Comparison of ENCODE assay signal across 20 cellular contexts in genomic region chr15:55827204-55827603, GRCh38.
DNase-seq lines count a peak whose midpoint lies in the region; ATAC-seq and TF ChIP-seq lines count a peak whose summit lies in the region.
"Had no signal": no experiment of that assay in that cellular context is flagged by ENCODE, and none has a peak within 500 bp of the region (broad histone marks: within the 10 kb centered on the region; RNA-seq: fewer than 3 reads in every experiment).

No MANE protein-coding gene starts in this region.

- no peak overlapping the region for H2AFZ ChIP-seq in Loucy (ENCODE audit: low read length)

- DNase-seq in ELR (ENCODE audit: low read depth): peak; percentile 67
- no peak for DNase-seq in endodermal cell
- DNase-seq in stimulated activated effector memory CD8-positive, alpha-beta T cell treated with anti-CD3 and anti-CD28 coated beads, Interleukin-12 subunit alpha, Interleukin-12 subunit beta, amount 100 ng/mL, for 72 hours (ENCODE audit: low spot score in 2 of 2): no peak
- DNase-seq: activated CD4-positive, alpha-beta T cell treated with anti-CD3 and anti-CD28 coated beads, Interleukin-2, amount 10 ng/mL, durations not matched to agents 7 days and 5 days; activated CD8-positive, alpha-beta memory T cell treated with anti-CD3 and anti-CD28 coated beads, Interleukin-2, amount 50 U/mL, for 48 hours; activated effector memory CD4-positive, alpha-beta T cell treated with anti-CD3 and anti-CD28 coated beads, Interleukin-2, amount 50 U/mL, for 16 hours; adrenal gland; AML-193; gastrocnemius medialis; NCI-H1694 treated with DMSO at 0.1 percent for 48 hours; stimulated activated CD4-positive, alpha-beta T cell treated with anti-CD3 and anti-CD28 coated beads, Interleukin-1b, Interleukin-23, amount 100 ng/mL, for 48 hours; stimulated activated naive CD4-positive, alpha-beta T cell; T-helper 17 cell had no signal

- no peaks in the 10 kb centered on the region for H3K9me2 ChIP-seq in Loucy (replicated peaks; ENCODE audit: low read depth, low read length)

- H3K27me3 ChIP-seq in Loucy (ENCODE audit: insufficient read depth, low read length, poor library complexity, severe bottlenecking): no peaks in the 10 kb centered on the region
- peaks cover 99% of the 10 kb centered on the region for H3K27me3 ChIP-seq in endodermal cell (ENCODE audit: control insufficient read depth, insufficient read depth, low read length, poor library complexity, severe bottlenecking)
- H3K27me3 ChIP-seq: adrenal gland, cardiac muscle cell, gastrocnemius medialis had no signal

- H3K27ac Mint-ChIP-seq in endodermal cell: no peak overlapping the region
- no peak overlapping the region for H3K27ac Mint-ChIP-seq in stimulated activated effector memory CD8-positive, alpha-beta T cell treated with anti-CD3 and anti-CD28 coated beads, Interleukin-12 subunit alpha, Interleukin-12 subunit beta, amount 100 ng/mL, for 72 hours
- H3K27ac Mint-ChIP-seq: activated CD4-positive, alpha-beta T cell treated with anti-CD3 and anti-CD28 coated beads, Interleukin-2, amount 10 ng/mL, durations not matched to agents 7 days and 5 days; T-helper 17 cell had no signal

- no peaks in the 10 kb centered on the region for H3K79me2 ChIP-seq in Loucy (ENCODE audit: insufficient read depth, low read length)

- H3K9ac ChIP-seq in Loucy (ENCODE audit: low read depth, low read length, poor library complexity, severe bottlenecking) (no peak overlapping the region), endodermal cell (ENCODE audit: extremely low read depth, low read length, poor library complexity, severe bottlenecking) (no peak overlapping the region)

- H3K27ac ChIP-seq in endodermal cell (ENCODE audit: low read depth, low read length): no peak overlapping the region
- H3K27ac ChIP-seq: adrenal gland, cardiac muscle cell, gastrocnemius medialis, prostate gland had no signal

- TF ChIP-seq CTCF in Loucy (conservative IDR thresholded peaks at IDR 0.05; ENCODE audit: low read length) (peak; percentile 24), endodermal cell (conservative IDR thresholded peaks at IDR 0.05) (peak; percentile 61)

- 49 to 100% methylated on average over 1 to 2 of the region's 2 CpGs for WGBS in endodermal cell (ENCODE audit: insufficient coverage in 1 of 2, insufficient read length in 1 of 2), 2 experiments

- peak; percentile 49 for ATAC-seq in stimulated activated effector memory CD8-positive, alpha-beta T cell treated with anti-CD3 and anti-CD28 coated beads, Interleukin-12 subunit alpha, Interleukin-12 subunit beta, amount 100 ng/mL, for 72 hours
- no peak for ATAC-seq in GM21717 (IDR thresholded peaks at IDR 0.05; ENCODE audit: unreplicated experiment)
- ATAC-seq in GM18517 (IDR thresholded peaks at IDR 0.05; ENCODE audit: unreplicated experiment): no peak
- no peak for ATAC-seq in esophagus mucosa
- ATAC-seq: gastrocnemius medialis, HCT116, T-helper 17 cell had no signal

- peaks cover 10% of the 10 kb centered on the region for H3K36me3 Mint-ChIP-seq in endodermal cell (ENCODE audit: low read depth)
- no peaks in the 10 kb centered on the region for H3K36me3 Mint-ChIP-seq in stimulated activated effector memory CD8-positive, alpha-beta T cell treated with anti-CD3 and anti-CD28 coated beads, Interleukin-12 subunit alpha, Interleukin-12 subunit beta, amount 100 ng/mL, for 72 hours

- H3K4me1 ChIP-seq in Loucy (ENCODE audit: insufficient read depth, low read length, poor library complexity, severe bottlenecking) (peaks cover 13% of the 10 kb centered on the region), endodermal cell (ENCODE audit: control insufficient read depth, insufficient read depth, low read length) (no peaks in the 10 kb centered on the region)
- H3K4me1 ChIP-seq: adrenal gland, gastrocnemius medialis, prostate gland had no signal

- peaks cover 53% of the 10 kb centered on the region for H3K27me3 Mint-ChIP-seq in endodermal cell (ENCODE audit: insufficient read depth)
- H3K27me3 Mint-ChIP-seq: activated CD4-positive, alpha-beta T cell treated with anti-CD3 and anti-CD28 coated beads, Interleukin-2, amount 10 ng/mL, durations not matched to agents 7 days and 5 days; T-helper 17 cell had no signal

- no peaks in the 10 kb centered on the region for H4K20me1 ChIP-seq in Loucy (ENCODE audit: insufficient read depth, low read length, poor library complexity, severe bottlenecking)

- H3K4me3 ChIP-seq in Loucy (ENCODE audit: low read length, poor library complexity, severe bottlenecking) (no peak overlapping the region), endodermal cell (ENCODE audit: low read length) (no peak overlapping the region)
- H3K4me3 ChIP-seq: adrenal gland, cardiac muscle cell, gastrocnemius medialis, prostate gland had no signal

- H3K9me3 ChIP-seq in Loucy (ENCODE audit: insufficient read depth, low read depth, low read length): no peaks in the 10 kb centered on the region
- H3K9me3 ChIP-seq in endodermal cell (ENCODE audit: control insufficient read depth, low read length): no peaks in the 10 kb centered on the region
- H3K9me3 ChIP-seq: adrenal gland, gastrocnemius medialis, prostate gland had no signal

- no peak overlapping the region for H3K4me2 ChIP-seq in Loucy (ENCODE audit: low read depth, low read length, poor library complexity, severe bottlenecking)

- H3K4me1 Mint-ChIP-seq in endodermal cell: no peaks in the 10 kb centered on the region
- peaks cover 13% of the 10 kb centered on the region for H3K4me1 Mint-ChIP-seq in stimulated activated effector memory CD8-positive, alpha-beta T cell treated with anti-CD3 and anti-CD28 coated beads, Interleukin-12 subunit alpha, Interleukin-12 subunit beta, amount 100 ng/mL, for 72 hours

- no peaks in the 10 kb centered on the region for H3F3A ChIP-seq in Loucy (ENCODE audit: low read depth)

- H3K36me3 ChIP-seq in Loucy (ENCODE audit: insufficient read depth, low read length): no peaks in the 10 kb centered on the region
- no peaks in the 10 kb centered on the region for H3K36me3 ChIP-seq in endodermal cell (ENCODE audit: control insufficient read depth, insufficient read depth, low read length)
- H3K36me3 ChIP-seq: adrenal gland, cardiac muscle cell, prostate gland had no signal

- no peaks in the 10 kb centered on the region for H3K9me3 Mint-ChIP-seq in endodermal cell
- no peaks in the 10 kb centered on the region for H3K9me3 Mint-ChIP-seq in stimulated activated effector memory CD8-positive, alpha-beta T cell treated with anti-CD3 and anti-CD28 coated beads, Interleukin-12 subunit alpha, Interleukin-12 subunit beta, amount 100 ng/mL, for 72 hours

- no peak overlapping the region for H3K4me3 Mint-ChIP-seq in endodermal cell
- H3K4me3 Mint-ChIP-seq in stimulated activated effector memory CD8-positive, alpha-beta T cell treated with anti-CD3 and anti-CD28 coated beads, Interleukin-12 subunit alpha, Interleukin-12 subunit beta, amount 100 ng/mL, for 72 hours: no peak overlapping the region
- H3K4me3 Mint-ChIP-seq: activated CD4-positive, alpha-beta T cell treated with anti-CD3 and anti-CD28 coated beads, Interleukin-2, amount 10 ng/mL, durations not matched to agents 7 days and 5 days; T-helper 17 cell had no signal
